In the genomic region with DNA sequence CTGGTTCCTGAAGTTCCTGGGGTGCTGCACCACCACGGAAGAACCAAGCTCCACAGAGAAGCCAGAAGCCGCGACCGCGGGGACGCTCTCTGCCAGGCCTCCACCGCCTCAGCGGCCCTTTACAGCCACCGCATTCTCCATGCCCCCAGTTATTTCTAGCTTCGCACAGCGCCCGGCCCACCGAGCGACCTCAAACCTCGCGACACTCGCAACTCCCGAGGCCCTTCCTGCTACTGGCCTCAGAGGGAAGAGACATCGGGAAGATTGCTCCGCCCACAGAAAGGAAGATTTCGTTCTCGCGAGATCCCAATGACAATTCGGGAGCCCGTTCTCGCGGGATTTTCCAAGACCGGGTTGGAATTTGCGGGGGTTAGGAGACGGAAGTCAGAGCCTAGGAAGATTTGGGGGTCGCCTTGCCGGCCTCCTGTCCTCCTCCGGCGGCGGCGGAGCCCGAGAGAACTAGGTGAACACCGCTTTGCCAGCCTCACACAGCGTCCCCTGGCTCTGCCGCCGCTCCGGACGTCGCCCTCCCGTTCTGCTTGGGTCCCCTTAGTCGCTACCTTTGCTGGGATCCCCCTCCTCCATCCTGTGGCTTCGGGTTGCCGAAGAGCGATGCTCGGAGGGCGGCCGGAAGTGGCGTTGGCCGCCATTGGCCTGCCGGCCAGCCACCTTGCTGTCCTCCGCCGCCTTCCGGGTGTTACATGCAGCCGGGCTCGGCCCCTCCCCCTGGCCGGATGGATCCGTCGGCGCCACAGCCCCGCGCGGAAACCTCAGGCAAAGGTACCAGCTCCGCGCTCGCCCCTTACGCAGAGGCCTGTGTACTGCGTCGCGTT, we compare ENCODE assay signal across 8 cellular contexts. TPM values are rescaled to one million over a fixed set of nuclear protein-coding genes. Genes with fewer than 3 reads are reported as not detected.
A peak's percentile ranks its signal among the peaks of the same experiment; 100 is the strongest.
DNase-seq lines count a peak whose midpoint lies in the region; ATAC-seq and TF ChIP-seq lines count a peak whose summit lies in the region.

A gene with protein sequence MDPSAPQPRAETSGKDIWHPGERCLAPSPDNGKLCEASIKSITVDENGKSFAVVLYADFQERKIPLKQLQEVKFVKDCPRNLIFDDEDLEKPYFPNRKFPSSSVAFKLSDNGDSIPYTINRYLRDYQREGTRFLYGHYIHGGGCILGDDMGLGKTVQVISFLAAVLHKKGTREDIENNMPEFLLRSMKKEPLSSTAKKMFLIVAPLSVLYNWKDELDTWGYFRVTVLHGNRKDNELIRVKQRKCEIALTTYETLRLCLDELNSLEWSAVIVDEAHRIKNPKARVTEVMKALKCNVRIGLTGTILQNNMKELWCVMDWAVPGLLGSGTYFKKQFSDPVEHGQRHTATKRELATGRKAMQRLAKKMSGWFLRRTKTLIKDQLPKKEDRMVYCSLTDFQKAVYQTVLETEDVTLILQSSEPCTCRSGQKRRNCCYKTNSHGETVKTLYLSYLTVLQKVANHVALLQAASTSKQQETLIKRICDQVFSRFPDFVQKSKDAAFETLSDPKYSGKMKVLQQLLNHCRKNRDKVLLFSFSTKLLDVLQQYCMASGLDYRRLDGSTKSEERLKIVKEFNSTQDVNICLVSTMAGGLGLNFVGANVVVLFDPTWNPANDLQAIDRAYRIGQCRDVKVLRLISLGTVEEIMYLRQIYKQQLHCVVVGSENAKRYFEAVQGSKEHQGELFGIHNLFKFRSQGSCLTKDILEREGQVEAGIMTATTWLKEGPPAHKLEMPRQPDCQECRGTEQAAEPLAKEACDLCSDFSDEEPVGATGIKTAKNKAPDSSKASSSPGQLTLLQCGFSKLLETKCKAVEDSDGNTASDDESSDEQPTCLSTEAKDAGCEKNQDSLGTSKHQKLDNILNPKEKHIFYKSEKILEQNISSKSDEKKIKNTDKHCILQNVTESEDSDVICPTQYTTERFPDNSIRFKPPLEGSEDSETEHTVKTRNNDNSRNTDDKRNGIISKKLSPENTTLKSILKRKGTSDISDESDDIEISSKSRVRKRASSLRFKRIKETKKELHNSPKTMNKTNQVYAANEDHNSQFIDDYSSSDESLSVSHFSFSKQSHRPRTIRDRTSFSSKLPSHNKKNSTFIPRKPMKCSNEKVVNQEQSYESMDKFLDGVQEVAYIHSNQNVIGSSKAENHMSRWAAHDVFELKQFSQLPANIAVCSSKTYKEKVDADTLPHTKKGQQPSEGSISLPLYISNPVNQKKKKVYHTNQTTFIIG (N-terminal part only) (plus strand): TSS at position 387 of the 833 bp plus-strand sequence. CDS start 348 bp downstream, at position 735.

- peaks cover 6% of the 10 kb centered on the region for H3K4me1 ChIP-seq in cardiac muscle cell (ENCODE audit: low read depth)
- peaks cover under 1% of the 10 kb centered on the region for H3K4me1 ChIP-seq in prostate gland (replicated peaks)
- H3K4me1 ChIP-seq in urinary bladder (ENCODE audit: insufficient read depth), result peaks cover 2% of the 10 kb centered on the region

- H3K36me3 ChIP-seq in cardiac muscle cell (no peaks in the 10 kb centered on the region), prostate gland (no peaks in the 10 kb centered on the region), urinary bladder (ENCODE audit: insufficient read depth) (no peaks in the 10 kb centered on the region)

- H3K9me3 Mint-ChIP-seq in T-cell, result peaks cover 0 to 8% (median 4%) of the 10 kb centered on the region in 3 donors

- no peak within 1 kb of the TSS for H3K27ac Mint-ChIP-seq in T-cell

- ATAC-seq in GM18505 (IDR thresholded peaks at IDR 0.05; ENCODE audit: unreplicated experiment) (peak; percentile 86), HG02885 (IDR thresholded peaks at IDR 0.05; ENCODE audit: poor library complexity, unreplicated experiment) (peak; percentile 92), T-cell (replicated peaks in 1 of 4) (peak; percentile 85 to 93 (median 92))

- H3K27ac ChIP-seq in adipose tissue (ENCODE audit: low read depth, low read length), result peak within 1 kb of the TSS; percentile 95
- no peak within 1 kb of the TSS for H3K27ac ChIP-seq in cardiac muscle cell
- H3K27ac ChIP-seq in prostate gland, result no peak within 1 kb of the TSS
- peak within 1 kb of the TSS; percentile 97 for H3K27ac ChIP-seq in urinary bladder (ENCODE audit: low read depth)

- H3K4me3 ChIP-seq in cardiac muscle cell (no peak within 1 kb of the TSS), prostate gland (no peak within 1 kb of the TSS), urinary bladder (ENCODE audit: low read depth, low read length) (no peak within 1 kb of the TSS)

- no peaks in the 10 kb centered on the region for H3K27me3 ChIP-seq in cardiac muscle cell
- no peaks in the 10 kb centered on the region for H3K27me3 ChIP-seq in prostate gland (replicated peaks; ENCODE audit: insufficient read depth)

- intact Hi-C loops in prostate gland (cut with DNase I), result loop anchor here (2.0 to 10.0 kb wide), 4 partner anchors 69 to 558 kb away; a partner anchor contains a TSS

- TF ChIP-seq POLR2A in GM18505 (IDR thresholded peaks at IDR 0.05; ENCODE audit: borderline replicate concordance, extremely low read depth, insufficient read depth, insufficient read length) (peak; percentile 85), prostate gland (IDR thresholded peaks at IDR 0.05) (peak; percentile 95)

- H3K4me3 Mint-ChIP-seq in T-cell, result no peak within 1 kb of the TSS

- CTCF ChIA-PET in T-cell (lab: Charles Lee), result interaction anchor here (0.6 to 2.2 kb wide), 2 partner anchors 9 to 134 kb away, joined by 3 to 8 read pairs; no protein-coding TSS in a partner anchor

- DNase-seq in NCI-H1694 (lab: John Stamatoyannopoulos, UW) (peak; percentile 96), T-cell (peak; percentile 82 to 94 (median 89)), cardiac muscle cell (ENCODE audit: low read depth in 1 of 2, low spot score in 1 of 2) (peak; percentile 98), prostate gland (ENCODE audit: low spot score) (peak; percentile 96)

- H3K4me1 Mint-ChIP-seq in T-cell, result peaks cover 28 to 35% (median 32%) of the 10 kb centered on the region in 3 donors

- TF ChIP-seq CTCF in cardiac muscle cell (IDR thresholded peaks at IDR 0.05; ENCODE audit: low read depth, low read length) (no peak), prostate gland (IDR thresholded peaks at IDR 0.05) (peak in 2 of 4 experiments; percentile 4 to 34)

- H3K27me3 Mint-ChIP-seq in T-cell, result no peaks in the 10 kb centered on the region

- H3K36me3 Mint-ChIP-seq in T-cell, result peaks cover 34% of the 10 kb centered on the region

- 0 to 1% (median 1%) methylated on average over 68 to 74 of the region's 74 CpGs for WGBS in adipose tissue, 3 donors
- under 1% methylated on average over 71 of the region's 74 CpGs for WGBS in prostate gland
- WGBS in urinary bladder, result under 1% methylated on average over 74 of the region's 74 CpGs

- H3K9me3 ChIP-seq in cardiac muscle cell (ENCODE audit: low read depth) (no peaks in the 10 kb centered on the region), prostate gland (no peaks in the 10 kb centered on the region)

- POLR2A ChIA-PET in T-cell (lab: Charles Lee), result interaction anchor here (0.6 to 3.7 kb wide), 3 partner anchors 13 to 384 kb away, joined by 3 to 18 read pairs (median 3); no protein-coding TSS in a partner anchor

RNA-seq across cellular contexts. Expression of the gene that starts here (rescaled TPM):
- 10 to 100 TPM; 46.8 to 58.3 (median 50.5) TPM for total RNA-seq in T-cell
- 1 to 10 TPM; 6.7 to 8.4 (median 8.0) TPM for polyA plus RNA-seq in adipose tissue
- total RNA-seq in cardiac muscle cell, result 52.5 and 52.7 TPM in 2 replicates
- 22.7 and 32.4 TPM in 2 replicates for polyA plus RNA-seq in cardiac muscle cell
- 10 to 100 TPM; 57.7 to 73.4 TPM for total RNA-seq in prostate gland
- 191 TPM for total RNA-seq in urinary bladder
- 22.5 TPM for polyA plus RNA-seq in urinary bladder

Comparison
In these comparisons a context has a peak if more than half of its experiments do, and no peak if none do; other contexts are left out.
1. H3K27ac ChIP-seq: peak in adipose tissue (single experiment) and urinary bladder (single experiment); none in cardiac muscle cell (single experiment) and prostate gland (0 of 2).
2. Peak in every context shown above with its lines, with median percentiles within 50 percentile points of each other: ATAC-seq and DNase-seq.